In genomic region chr5:135114759-135115158, GRCh38 we compare ENCODE assay signal across 17 cellular contexts.
DNase-seq lines count a peak whose midpoint lies in the region; TF ChIP-seq lines count a peak whose summit lies in the region.
"Had no signal": no experiment of that assay in that cellular context is flagged by ENCODE, and none has a peak within 500 bp of the region (broad histone marks: within the 10 kb centered on the region; RNA-seq: fewer than 3 reads in every experiment).

No MANE protein-coding gene starts in this region.

- H3K9me3 ChIP-seq in esophagus squamous epithelium (no peaks in the 10 kb centered on the region), left ventricle myocardium inferior (replicated peaks) (no peaks in the 10 kb centered on the region)
- H3K9me3 ChIP-seq: BE2C had no signal

- H3K36me3 Mint-ChIP-seq in dendritic cell treated with granulocyte-macrophage colony-stimulating factor and Interleukin-4, amounts not matched to agents 40 ng/mL and 50 ng/mL, for 4 days (ENCODE audit: low read depth): no peaks in the 10 kb centered on the region
- H3K36me3 Mint-ChIP-seq: CD4-positive, CD25-positive, alpha-beta regulatory T cell; CD8-positive, alpha-beta memory T cell had no signal

- no peak overlapping the region for H3K4me3 Mint-ChIP-seq in dendritic cell treated with granulocyte-macrophage colony-stimulating factor and Interleukin-4, amounts not matched to agents 40 ng/mL and 50 ng/mL, for 4 days
- H3K4me3 Mint-ChIP-seq: CD4-positive, CD25-positive, alpha-beta regulatory T cell; CD8-positive, alpha-beta memory T cell; GM23338 had no signal

- peak overlapping the region; percentile 99 for H3K27ac Mint-ChIP-seq in dendritic cell treated with granulocyte-macrophage colony-stimulating factor and Interleukin-4, amounts not matched to agents 40 ng/mL and 50 ng/mL, for 4 days
- H3K27ac Mint-ChIP-seq: CD8-positive, alpha-beta memory T cell; GM23338 had no signal

- H3K27ac ChIP-seq in adipose tissue (ENCODE audit: low read depth, low read length) (peak overlapping the region; percentile 32), esophagus squamous epithelium (peak overlapping the region; percentile 76 to 95 (median 83)), left ventricle myocardium inferior (replicated peaks) (no peak overlapping the region)

- H3K36me3 ChIP-seq in esophagus squamous epithelium: no peaks in the 10 kb centered on the region
- H3K36me3 ChIP-seq in left ventricle myocardium inferior: no peaks in the 10 kb centered on the region
- H3K36me3 ChIP-seq: BE2C had no signal

- H3K9me3 Mint-ChIP-seq in dendritic cell treated with granulocyte-macrophage colony-stimulating factor and Interleukin-4, amounts not matched to agents 40 ng/mL and 50 ng/mL, for 4 days: no peaks in the 10 kb centered on the region
- H3K9me3 Mint-ChIP-seq: CD4-positive, CD25-positive, alpha-beta regulatory T cell; CD8-positive, alpha-beta memory T cell; GM23338 had no signal

- WGBS in adipose tissue, 3 donors: 84 to 86% (median 84%) methylated on average over 2 of the region's 2 CpGs
- 14 to 17% methylated on average over 1 to 2 of the region's 2 CpGs for WGBS in esophagus squamous epithelium, 2 donors

- TF ChIP-seq CTCF in esophagus squamous epithelium (IDR thresholded peaks at IDR 0.05) (no peak), left ventricle myocardium inferior (IDR thresholded peaks at IDR 0.05; ENCODE audit: borderline replicate concordance) (no peak)

- H3K4me1 ChIP-seq in esophagus squamous epithelium (peaks cover 58 to 84% (median 59%) of the 10 kb centered on the region in 3 donors), left ventricle myocardium inferior (no peaks in the 10 kb centered on the region)

- H3K4me1 Mint-ChIP-seq in dendritic cell treated with granulocyte-macrophage colony-stimulating factor and Interleukin-4, amounts not matched to agents 40 ng/mL and 50 ng/mL, for 4 days (ENCODE audit: low read depth): peaks cover 98% of the 10 kb centered on the region
- H3K4me1 Mint-ChIP-seq: CD4-positive, CD25-positive, alpha-beta regulatory T cell; CD8-positive, alpha-beta memory T cell had no signal

- TF ChIP-seq POLR2A in esophagus squamous epithelium (IDR thresholded peaks at IDR 0.05): no peak

- peaks cover 3% of the 10 kb centered on the region for H3K27me3 Mint-ChIP-seq in dendritic cell treated with granulocyte-macrophage colony-stimulating factor and Interleukin-4, amounts not matched to agents 40 ng/mL and 50 ng/mL, for 4 days

- intact Hi-C loops in dendritic cell treated with granulocyte-macrophage colony-stimulating factor and Interleukin-4, amounts not matched to agents 40 ng/mL and 50 ng/mL, for 4 days (cut with micrococcal nuclease): loop anchor here (5.0 kb wide), 1 partner anchor 82 kb away; the partner anchor contains the start of gene PITX1
- intact Hi-C loops in esophagus squamous epithelium (cut with DNase I): no loop called here
- intact Hi-C loops in left ventricle myocardium inferior (cut with micrococcal nuclease): no loop called here

- no peaks in the 10 kb centered on the region for H3K27me3 ChIP-seq in esophagus squamous epithelium
- peaks cover 39% of the 10 kb centered on the region for H3K27me3 ChIP-seq in left ventricle myocardium inferior (ENCODE audit: low read depth)
- H3K27me3 ChIP-seq: BE2C had no signal

- H3K4me3 ChIP-seq in esophagus squamous epithelium (no peak overlapping the region), left ventricle myocardium inferior (no peak overlapping the region)
- H3K4me3 ChIP-seq: GM23338 had no signal

- DNase-seq in esophagus squamous epithelium (lab: John Stamatoyannopoulos, UW) (no peak), kidney tubule cell (ENCODE audit: low spot score) (no peak), medulla oblongata (ENCODE audit: extremely low spot score) (no peak), left ventricle myocardium inferior (no peak)
- DNase-seq: ACHN; BE2C; C1 segment of cervical spinal cord; CD4-positive, CD25-positive, alpha-beta regulatory T cell; CD8-positive, alpha-beta memory T cell; COR-L47; DMS 273 treated with DMSO at 0.1 percent for 48 hours; DMS79; GDM1; HCEC 1CT had no signal
